Comparison of ENCODE assay signal across 21 cellular contexts in genomic region chr14:102345232-102345631, GRCh38. TPM values are rescaled to one million over a fixed set of nuclear protein-coding genes. Genes with fewer than 3 reads are reported as not detected.
DNase-seq lines count a peak whose midpoint lies in the region; ATAC-seq, FAIRE-seq and TF ChIP-seq lines count a peak whose summit lies in the region.
"Had no signal": no experiment of that assay in that cellular context is flagged by ENCODE, and none has a peak within 500 bp of the region (broad histone marks: within the 10 kb centered on the region; RNA-seq: fewer than 3 reads in every experiment).

No MANE protein-coding gene starts in this region.

- TF ChIP-seq CTCF in HepG2 (CRISPR knock-in tag; IDR thresholded peaks at IDR 0.05) (no peak), right lobe of liver (IDR thresholded peaks at IDR 0.05) (no peak), endothelial cell (IDR thresholded peaks at IDR 0.05; ENCODE audit: unreplicated experiment) (no peak)

- H3K4me1 ChIP-seq in HepG2 (ENCODE audit: insufficient read depth, low read length) = peaks cover 17% of the 10 kb centered on the region
- no peaks in the 10 kb centered on the region for H3K4me1 ChIP-seq in right lobe of liver
- H3K4me1 ChIP-seq: A549 had no signal

- H3K9me3 Mint-ChIP-seq in endothelial cell (ENCODE audit: unreplicated experiment) = no peaks in the 10 kb centered on the region
- H3K9me3 Mint-ChIP-seq: CD14-positive monocyte, HFFc6 had no signal

- H3K27ac ChIP-seq in HepG2 (ENCODE audit: extremely low read length, insufficient read depth, low read length) (peak overlapping the region; percentile 62), right lobe of liver (no peak overlapping the region), angular gyrus (ENCODE audit: low read depth, low read length) (peak overlapping the region; percentile 99), substantia nigra (ENCODE audit: low read depth, low read length, poor library complexity, severe bottlenecking) (peak overlapping the region; percentile 99)
- H3K27ac ChIP-seq: A549 had no signal

- TF ChIP-seq POLR2A in HepG2 (IDR thresholded peaks at IDR 0.05; ENCODE audit: insufficient read depth in 1 of 2, low read depth in 2 of 2, low read length in 2 of 2) (no peak), right lobe of liver (IDR thresholded peaks at IDR 0.05) (no peak)

- H3K4me3 ChIP-seq in HepG2 (replicated peaks in 1 of 3; ENCODE audit: insufficient read depth in 1 of 3, low read depth in 2 of 3, low read length in 3 of 3) = no peak overlapping the region
- no peak overlapping the region for H3K4me3 ChIP-seq in right lobe of liver
- H3K4me3 ChIP-seq: A549 had no signal

- H3K79me2 ChIP-seq in HepG2 (ENCODE audit: insufficient read depth, low read length) = no peaks in the 10 kb centered on the region

- H4K20me1 ChIP-seq in HepG2 (ENCODE audit: insufficient read depth, low read length) = no peaks in the 10 kb centered on the region

- no TSS peak for BruUV-seq in HepG2 (replicated peaks; lab: Mats Ljungman, UMichigan)

- no peak overlapping the region for H2AFZ ChIP-seq in HepG2 (ENCODE audit: low read length)

- no peaks in the 10 kb centered on the region for H3K9me3 ChIP-seq in HepG2 (ENCODE audit: low read length)
- no peaks in the 10 kb centered on the region for H3K9me3 ChIP-seq in right lobe of liver
- H3K9me3 ChIP-seq: A549 had no signal

- TF ChIP-seq EP300 in HepG2 (IDR thresholded peaks at IDR 0.05; ENCODE audit: low read depth in 2 of 2, low read length in 2 of 2) (no peak), HepG2 (CRISPR knock-in tag; IDR thresholded peaks at IDR 0.05; ENCODE audit: borderline replicate concordance) (no peak)

- H3K9ac ChIP-seq in HepG2 (ENCODE audit: insufficient read depth, low read depth, low read length) = no peak overlapping the region

- POLR2A ChIA-PET in HepG2 (lab: Yijun Ruan, JAX) = no interaction called here

- in situ Hi-C loops in HepG2 (cut with HindIII; ENCODE audit: extremely low pct_ligation_motif_present, low pct_unique_long_range_greater_than_20kb) = no loop called here

- no peaks in the 10 kb centered on the region for H3K27me3 ChIP-seq in HepG2 (ENCODE audit: control insufficient read depth in 1 of 2, insufficient read depth in 2 of 2, low read length in 2 of 2)
- no peaks in the 10 kb centered on the region for H3K27me3 ChIP-seq in right lobe of liver

- no peak overlapping the region for H3K4me2 ChIP-seq in HepG2 (ENCODE audit: low read depth, low read length)
- H3K4me2 ChIP-seq: A549 had no signal

- intact Hi-C loops in HepG2 (cut with micrococcal nuclease; ENCODE audit: unreplicated experiment) (no loop called here), right lobe of liver (cut with DNase I) (no loop called here), left ventricle myocardium superior (cut with micrococcal nuclease) (no loop called here)

- peak overlapping the region; percentile 1 for H3K4me3 Mint-ChIP-seq in endothelial cell (ENCODE audit: unreplicated experiment)
- H3K4me3 Mint-ChIP-seq: B cell, CD14-positive monocyte, HFFc6 had no signal

- FAIRE-seq in HepG2 (lab: Jason Lieb, UNC) = no peak
- FAIRE-seq: A549, GM19239, H54 had no signal

- DNase-seq in HepG2 (ENCODE audit: low spot score) (no peak), right lobe of liver (no peak), endothelial cell (ENCODE audit: low spot score) (no peak), substantia nigra (lab: John Stamatoyannopoulos, UW) (peak in 1 of 49 donors; percentile 22), NCI-H82 (lab: John Stamatoyannopoulos, UW) (no peak), left ventricle myocardium superior (no peak)
- DNase-seq: DMS79; HFFc6; KBM-7; NCI-H1092 treated with DMSO at 0.1 percent for 48 hours; NCI-H1436 treated with DMSO at 0.1 percent for 48 hours; NCI-H1930; NK-92 treated with Interleukin-12 subunit alpha and Interleukin-12 subunit beta, amount 100 ng/mL, for 24 hours; SIG-M5 had no signal

- no peaks in the 10 kb centered on the region for H3K4me1 Mint-ChIP-seq in endothelial cell (ENCODE audit: unreplicated experiment)
- H3K4me1 Mint-ChIP-seq: B cell, CD14-positive monocyte had no signal

- no peak for TF ChIP-seq RAD21 in HepG2 (CRISPR knock-in tag; IDR thresholded peaks at IDR 0.05)

- CTCF ChIA-PET in HepG2 (lab: Yijun Ruan, JAX; ENCODE audit: low intra/inter-chr PET ratio, low total read pairs) = no interaction called here

- 93% methylated on average over 3 of the region's 3 CpGs for WGBS in HepG2 (ENCODE audit: low lambda C conversion rate)
- WGBS in right lobe of liver (ENCODE audit: insufficient coverage, low coverage, low lambda C conversion rate, missing lambda C conversion rate) = 86% methylated on average over 1 of the region's 3 CpGs

- H3K27ac Mint-ChIP-seq in endothelial cell (ENCODE audit: unreplicated experiment) = no peak overlapping the region
- H3K27ac Mint-ChIP-seq: B cell, HFFc6 had no signal

- peaks cover 42% of the 10 kb centered on the region for H3K36me3 Mint-ChIP-seq in endothelial cell (ENCODE audit: low read depth, unreplicated experiment)

- H3K27me3 Mint-ChIP-seq in endothelial cell (ENCODE audit: unreplicated experiment) = no peaks in the 10 kb centered on the region
- H3K27me3 Mint-ChIP-seq: B cell had no signal

- no peak for ATAC-seq in HepG2
- ATAC-seq in right lobe of liver = no peak
- ATAC-seq in HG02623 (IDR thresholded peaks at IDR 0.05; ENCODE audit: unreplicated experiment) = no peak
- no peak for ATAC-seq in left ventricle myocardium superior

- H3K36me3 ChIP-seq in HepG2 (replicated peaks in 1 of 2; ENCODE audit: control insufficient read depth in 1 of 2, insufficient read depth in 2 of 2, low read length in 2 of 2) (peaks cover 14 to 35% of the 10 kb centered on the region in 2 experiments), right lobe of liver (peaks cover 0 to 43% (median 14%) of the 10 kb centered on the region in 4 donors)

RNA-seq across cellular contexts. Expression of gene CINP, which starts 17.5 kb away (rescaled TPM):
- total RNA-seq in HepG2 (2016; rRNA removed; fragmentation: Illumina TruSeq; extraction: Trizol) (42.8 and 59.7 TPM in 2 replicates), right lobe of liver (10 to 100 TPM; 15.2 to 32.3 (median 21.0) TPM), endothelial cell (ENCODE audit: unreplicated experiment) (26.1 TPM), left ventricle myocardium superior (33.7 TPM)
- total RNA-seq in HepG2 (2016; cell fraction: cytosol; rRNA removed; fragmentation: Illumina TruSeq; extraction: Trizol; ENCODE audit: low read depth) = 9.8 and 10.7 TPM in 2 replicates
- total RNA-seq in HepG2 (2016; cell fraction: insoluble cytoplasmic fraction; rRNA removed; fragmentation: Illumina TruSeq; extraction: Trizol) = 42.0 and 63.9 TPM in 2 replicates
- 19.4 and 21.7 TPM in 2 replicates for total RNA-seq in HepG2 (2016; cell fraction: membrane; rRNA removed; fragmentation: Illumina TruSeq; extraction: Trizol)
- 14.1 and 15.2 TPM in 2 replicates for total RNA-seq in HepG2 (2016; cell fraction: nucleus; rRNA removed; fragmentation: Illumina TruSeq; extraction: Trizol)
- 30.9 and 32.8 TPM in 2 replicates for polyA plus RNA-seq in HepG2 (2011; rRNA removed)
- polyA plus RNA-seq in HepG2 (2011; cell fraction: cytosol; rRNA removed) = 37.0 and 48.8 TPM in 2 replicates
- 9.4 and 12.4 TPM in 2 replicates for polyA plus RNA-seq in HepG2 (2011; cell fraction: nucleus; rRNA removed)
- polyA plus RNA-seq in HepG2 (2012) = 22.1 and 22.3 TPM in 2 replicates
- 14.5 and 14.8 TPM in 2 replicates for polyA plus RNA-seq in HepG2 (2016; cell fraction: cytosol; fragmentation: Illumina TruSeq; extraction: Trizol; ENCODE audit: low read depth)
- 70.2 and 75.7 TPM in 2 replicates for polyA plus RNA-seq in HepG2 (2016; cell fraction: insoluble cytoplasmic fraction; fragmentation: Illumina TruSeq; extraction: Trizol; ENCODE audit: low read depth)
- polyA plus RNA-seq in HepG2 (2016; cell fraction: membrane; fragmentation: Illumina TruSeq; extraction: Trizol; ENCODE audit: low read depth) = 15.8 and 20.2 TPM in 2 replicates
- polyA plus RNA-seq in HepG2 (2016; cell fraction: nucleus; fragmentation: Illumina TruSeq; extraction: Trizol; ENCODE audit: insufficient read depth, low read depth) = 24.1 and 25.0 TPM in 2 replicates
- 47.0 and 60.6 TPM in 2 replicates for polyA minus RNA-seq in HepG2 (2011; rRNA and poly(A)+ RNA removed; ENCODE audit: low replicate concordance)
- 13.5 and 13.8 TPM in 2 replicates for polyA minus RNA-seq in HepG2 (2011; cell fraction: cytosol; rRNA and poly(A)+ RNA removed)
- 17.0 and 18.9 TPM in 2 replicates for polyA minus RNA-seq in HepG2 (2011; cell fraction: nucleus; rRNA and poly(A)+ RNA removed)

RNA-seq across cellular contexts. Expression of gene TECPR2, which starts 17.5 kb away (rescaled TPM):
- total RNA-seq in HepG2 (2016; rRNA removed; fragmentation: Illumina TruSeq; extraction: Trizol) (5.7 and 13.6 TPM in 2 replicates), right lobe of liver (10 to 100 TPM in 2 of 6 experiments, 1 to 10 TPM in 4; 5.5 to 10.5 (median 9.4) TPM), endothelial cell (ENCODE audit: unreplicated experiment) (28.9 TPM), left ventricle myocardium superior (22.5 TPM)
- 1.9 and 2.0 TPM in 2 replicates for total RNA-seq in HepG2 (2016; cell fraction: cytosol; rRNA removed; fragmentation: Illumina TruSeq; extraction: Trizol; ENCODE audit: low read depth)
- 7.0 and 9.8 TPM in 2 replicates for total RNA-seq in HepG2 (2016; cell fraction: insoluble cytoplasmic fraction; rRNA removed; fragmentation: Illumina TruSeq; extraction: Trizol)
- total RNA-seq in HepG2 (2016; cell fraction: membrane; rRNA removed; fragmentation: Illumina TruSeq; extraction: Trizol) = 2.6 and 5.0 TPM in 2 replicates
- 7.5 and 9.3 TPM in 2 replicates for total RNA-seq in HepG2 (2016; cell fraction: nucleus; rRNA removed; fragmentation: Illumina TruSeq; extraction: Trizol)
- polyA plus RNA-seq in HepG2 (2011; rRNA removed) = 3.5 and 4.6 TPM in 2 replicates
- polyA plus RNA-seq in HepG2 (2011; cell fraction: cytosol; rRNA removed) = 2.6 and 2.7 TPM in 2 replicates
- 7.3 and 11.9 TPM in 2 replicates for polyA plus RNA-seq in HepG2 (2011; cell fraction: nucleus; rRNA removed)
- 3.2 and 3.8 TPM in 2 replicates for polyA plus RNA-seq in HepG2 (2012)
- 0.25 and 0.41 TPM in 2 replicates for polyA plus RNA-seq in HepG2 (2016; cell fraction: cytosol; fragmentation: Illumina TruSeq; extraction: Trizol; ENCODE audit: low read depth)
- polyA plus RNA-seq in HepG2 (2016; cell fraction: insoluble cytoplasmic fraction; fragmentation: Illumina TruSeq; extraction: Trizol; ENCODE audit: low read depth) = 3.3 and 5.5 TPM in 2 replicates
- polyA plus RNA-seq in HepG2 (2016; cell fraction: membrane; fragmentation: Illumina TruSeq; extraction: Trizol; ENCODE audit: low read depth) = 0.94 and 1.0 TPM in 2 replicates
- polyA plus RNA-seq in HepG2 (2016; cell fraction: nucleus; fragmentation: Illumina TruSeq; extraction: Trizol; ENCODE audit: insufficient read depth, low read depth) = 8.0 and 10.0 TPM in 2 replicates
- 12.3 and 15.8 TPM in 2 replicates for polyA minus RNA-seq in HepG2 (2011; rRNA and poly(A)+ RNA removed; ENCODE audit: low replicate concordance)
- 3.6 and 7.3 TPM in 2 replicates for polyA minus RNA-seq in HepG2 (2011; cell fraction: cytosol; rRNA and poly(A)+ RNA removed)
- polyA minus RNA-seq in HepG2 (2011; cell fraction: nucleus; rRNA and poly(A)+ RNA removed) = 8.8 and 9.8 TPM in 2 replicates

RNA-seq across cellular contexts. Expression of gene ZNF839, which starts 25.7 kb away (rescaled TPM):
- total RNA-seq in HepG2 (2016; rRNA removed; fragmentation: Illumina TruSeq; extraction: Trizol) = 8.2 and 12.8 TPM in 2 replicates
- total RNA-seq in HepG2 (2016; cell fraction: cytosol; rRNA removed; fragmentation: Illumina TruSeq; extraction: Trizol; ENCODE audit: low read depth) = 9.1 and 10.6 TPM in 2 replicates
- 8.4 and 10.7 TPM in 2 replicates for total RNA-seq in HepG2 (2016; cell fraction: insoluble cytoplasmic fraction; rRNA removed; fragmentation: Illumina TruSeq; extraction: Trizol)
- 9.6 and 11.1 TPM in 2 replicates for total RNA-seq in HepG2 (2016; cell fraction: membrane; rRNA removed; fragmentation: Illumina TruSeq; extraction: Trizol)
- total RNA-seq in HepG2 (2016; cell fraction: nucleus; rRNA removed; fragmentation: Illumina TruSeq; extraction: Trizol) = 11.5 and 11.8 TPM in 2 replicates
- polyA plus RNA-seq in HepG2 (2011; rRNA removed) = 9.3 and 11.1 TPM in 2 replicates
- polyA plus RNA-seq in HepG2 (2011; cell fraction: cytosol; rRNA removed) = 5.1 and 6.1 TPM in 2 replicates
- polyA plus RNA-seq in HepG2 (2011; cell fraction: nucleus; rRNA removed) = 26.5 and 27.5 TPM in 2 replicates
- polyA plus RNA-seq in HepG2 (2012) = 4.2 and 5.2 TPM in 2 replicates
- 1.3 and 1.6 TPM in 2 replicates for polyA plus RNA-seq in HepG2 (2016; cell fraction: cytosol; fragmentation: Illumina TruSeq; extraction: Trizol; ENCODE audit: low read depth)
- 5.7 and 6.5 TPM in 2 replicates for polyA plus RNA-seq in HepG2 (2016; cell fraction: insoluble cytoplasmic fraction; fragmentation: Illumina TruSeq; extraction: Trizol; ENCODE audit: low read depth)
- polyA plus RNA-seq in HepG2 (2016; cell fraction: membrane; fragmentation: Illumina TruSeq; extraction: Trizol; ENCODE audit: low read depth) = 3.0 and 4.1 TPM in 2 replicates
- polyA plus RNA-seq in HepG2 (2016; cell fraction: nucleus; fragmentation: Illumina TruSeq; extraction: Trizol; ENCODE audit: insufficient read depth, low read depth) = 33.2 and 35.7 TPM in 2 replicates
- 7.4 and 14.9 TPM in 2 replicates for polyA minus RNA-seq in HepG2 (2011; rRNA and poly(A)+ RNA removed; ENCODE audit: low replicate concordance)
- polyA minus RNA-seq in HepG2 (2011; cell fraction: cytosol; rRNA and poly(A)+ RNA removed) = 4.6 and 4.8 TPM in 2 replicates
- polyA minus RNA-seq in HepG2 (2011; cell fraction: nucleus; rRNA and poly(A)+ RNA removed) = 11.6 and 11.8 TPM in 2 replicates
- 1 to 10 TPM; 3.6 to 8.7 (median 5.9) TPM for total RNA-seq in right lobe of liver
- total RNA-seq in endothelial cell (ENCODE audit: unreplicated experiment) = 18.5 TPM
- total RNA-seq in left ventricle myocardium superior = 7.4 TPM

RNA-seq across cellular contexts. Expression of gene MOK, which starts 40.3 kb away (rescaled TPM):
- total RNA-seq in HepG2 (2016; rRNA removed; fragmentation: Illumina TruSeq; extraction: Trizol) (11.8 and 15.3 TPM in 2 replicates), right lobe of liver (1 to 10 TPM; 2.7 to 4.7 (median 3.8) TPM), endothelial cell (ENCODE audit: unreplicated experiment) (5.8 TPM), left ventricle myocardium superior (10.9 TPM)
- total RNA-seq in HepG2 (2016; cell fraction: cytosol; rRNA removed; fragmentation: Illumina TruSeq; extraction: Trizol; ENCODE audit: low read depth) = 7.0 and 12.1 TPM in 2 replicates
- 10.5 and 15.8 TPM in 2 replicates for total RNA-seq in HepG2 (2016; cell fraction: insoluble cytoplasmic fraction; rRNA removed; fragmentation: Illumina TruSeq; extraction: Trizol)
- total RNA-seq in HepG2 (2016; cell fraction: membrane; rRNA removed; fragmentation: Illumina TruSeq; extraction: Trizol) = 15.2 and 16.8 TPM in 2 replicates
- 26.0 and 26.9 TPM in 2 replicates for total RNA-seq in HepG2 (2016; cell fraction: nucleus; rRNA removed; fragmentation: Illumina TruSeq; extraction: Trizol)
- polyA plus RNA-seq in HepG2 (2011; rRNA removed) = 16.9 and 17.6 TPM in 2 replicates
- 10.7 and 15.6 TPM in 2 replicates for polyA plus RNA-seq in HepG2 (2011; cell fraction: cytosol; rRNA removed)
- 56.1 and 57.8 TPM in 2 replicates for polyA plus RNA-seq in HepG2 (2011; cell fraction: nucleus; rRNA removed)
- polyA plus RNA-seq in HepG2 (2012) = 7.0 and 8.7 TPM in 2 replicates
- polyA plus RNA-seq in HepG2 (2016; cell fraction: cytosol; fragmentation: Illumina TruSeq; extraction: Trizol; ENCODE audit: low read depth) = 13.9 and 14.7 TPM in 2 replicates
- polyA plus RNA-seq in HepG2 (2016; cell fraction: insoluble cytoplasmic fraction; fragmentation: Illumina TruSeq; extraction: Trizol; ENCODE audit: low read depth) = 15.1 and 15.7 TPM in 2 replicates
- polyA plus RNA-seq in HepG2 (2016; cell fraction: membrane; fragmentation: Illumina TruSeq; extraction: Trizol; ENCODE audit: low read depth) = 19.4 and 21.3 TPM in 2 replicates
- 51.9 and 52.5 TPM in 2 replicates for polyA plus RNA-seq in HepG2 (2016; cell fraction: nucleus; fragmentation: Illumina TruSeq; extraction: Trizol; ENCODE audit: insufficient read depth, low read depth)
- polyA minus RNA-seq in HepG2 (2011; rRNA and poly(A)+ RNA removed; ENCODE audit: low replicate concordance) = 4.3 and 8.7 TPM in 2 replicates
- polyA minus RNA-seq in HepG2 (2011; cell fraction: cytosol; rRNA and poly(A)+ RNA removed) = 5.2 and 5.4 TPM in 2 replicates
- polyA minus RNA-seq in HepG2 (2011; cell fraction: nucleus; rRNA and poly(A)+ RNA removed) = 29.5 and 42.1 TPM in 2 replicates

Comparison
In these comparisons a context has a peak if more than half of its experiments do, and no peak if none do; other contexts are left out.
1. H3K27ac ChIP-seq: peak in HepG2 (single experiment), angular gyrus (single experiment) and substantia nigra (single experiment); none in right lobe of liver (0 of 3).